Comparison of ENCODE assay signal across 11 cellular contexts in the genomic region with DNA sequence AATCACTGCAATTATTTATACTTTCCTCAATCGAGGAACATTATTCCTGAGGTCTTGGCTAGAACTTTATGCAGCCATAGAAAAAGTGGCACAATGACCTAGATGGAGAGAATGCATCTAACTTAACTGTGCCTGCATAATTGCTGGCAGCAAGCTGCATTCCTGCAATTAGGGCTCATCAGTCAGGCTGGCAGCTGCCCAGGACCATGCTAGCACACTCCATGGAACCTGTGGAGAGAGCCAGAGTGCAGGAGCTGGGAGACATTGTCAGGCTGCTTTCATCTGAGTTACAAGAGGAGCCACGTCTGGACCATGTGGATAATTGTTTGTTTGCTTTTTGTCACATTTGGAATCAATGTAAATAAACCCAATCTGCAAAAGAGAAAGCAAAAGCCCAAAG.
DNase-seq lines count a peak whose midpoint lies in the region; FAIRE-seq and TF ChIP-seq lines count a peak whose summit lies in the region.
"Had no signal": no experiment of that assay in that cellular context is flagged by ENCODE, and none has a peak within 500 bp of the region (broad histone marks: within the 10 kb centered on the region; RNA-seq: fewer than 3 reads in every experiment).

No MANE protein-coding gene starts in this region.

- no peak for FAIRE-seq in RCC 7860 (lab: Jason Lieb, UNC)

- TF ChIP-seq CTCF in cardiac fibroblast (IDR thresholded peaks at IDR 0.05; ENCODE audit: low read depth, low read length) = no peak

- H3K4me3 ChIP-seq in cardiac fibroblast (replicated peaks in 1 of 2; ENCODE audit: low read depth in 2 of 2, low read length in 2 of 2) = no peak overlapping the region

- DNase-seq in Daoy (ENCODE audit: low read depth) = peak; percentile 4
- DNase-seq in NCI-H2227 (lab: John Stamatoyannopoulos, UW; ENCODE audit: unreplicated experiment) = peak; percentile 2
- peak; percentile 56 to 76 for DNase-seq in cardiac fibroblast (ENCODE audit: low read depth in 2 of 2)
- peak; percentile 36 for DNase-seq in kidney tubule cell (ENCODE audit: low spot score)
- no peak for DNase-seq in RCC 7860 (ENCODE audit: low spot score)
- DNase-seq in putamen (ENCODE audit: low spot score) = no peak
- no peak for DNase-seq in NCI-H1048 (lab: John Stamatoyannopoulos, UW)
- no peak for DNase-seq in activated CD8-positive, alpha-beta memory T cell treated with anti-CD3 and anti-CD28 coated beads, Interleukin-2, amount 50 U/mL, for 48 hours
- DNase-seq: activated CD4-positive, alpha-beta T cell treated with anti-CD3 and anti-CD28 coated beads, Interleukin-2, amount 10 ng/mL, durations not matched to agents 24 days and 14 days; activated gamma-delta T cell; NCI-H524 had no signal

Comparison
In these comparisons a context has a peak if more than half of its experiments do, and no peak if none do; other contexts are left out.
1. DNase-seq: peak in Daoy (single experiment), NCI-H2227 (single experiment), cardiac fibroblast (2 of 2) and kidney tubule cell (single experiment); none in RCC 7860 (single experiment), putamen (single experiment), NCI-H1048 (single experiment) and activated CD8-positive, alpha-beta memory T cell treated with anti-CD3 and anti-CD28 coated beads, Interleukin-2, amount 50 U/mL, for 48 hours (single experiment).